Comparison of ENCODE assay signal across 13 cellular contexts in the genomic region with DNA sequence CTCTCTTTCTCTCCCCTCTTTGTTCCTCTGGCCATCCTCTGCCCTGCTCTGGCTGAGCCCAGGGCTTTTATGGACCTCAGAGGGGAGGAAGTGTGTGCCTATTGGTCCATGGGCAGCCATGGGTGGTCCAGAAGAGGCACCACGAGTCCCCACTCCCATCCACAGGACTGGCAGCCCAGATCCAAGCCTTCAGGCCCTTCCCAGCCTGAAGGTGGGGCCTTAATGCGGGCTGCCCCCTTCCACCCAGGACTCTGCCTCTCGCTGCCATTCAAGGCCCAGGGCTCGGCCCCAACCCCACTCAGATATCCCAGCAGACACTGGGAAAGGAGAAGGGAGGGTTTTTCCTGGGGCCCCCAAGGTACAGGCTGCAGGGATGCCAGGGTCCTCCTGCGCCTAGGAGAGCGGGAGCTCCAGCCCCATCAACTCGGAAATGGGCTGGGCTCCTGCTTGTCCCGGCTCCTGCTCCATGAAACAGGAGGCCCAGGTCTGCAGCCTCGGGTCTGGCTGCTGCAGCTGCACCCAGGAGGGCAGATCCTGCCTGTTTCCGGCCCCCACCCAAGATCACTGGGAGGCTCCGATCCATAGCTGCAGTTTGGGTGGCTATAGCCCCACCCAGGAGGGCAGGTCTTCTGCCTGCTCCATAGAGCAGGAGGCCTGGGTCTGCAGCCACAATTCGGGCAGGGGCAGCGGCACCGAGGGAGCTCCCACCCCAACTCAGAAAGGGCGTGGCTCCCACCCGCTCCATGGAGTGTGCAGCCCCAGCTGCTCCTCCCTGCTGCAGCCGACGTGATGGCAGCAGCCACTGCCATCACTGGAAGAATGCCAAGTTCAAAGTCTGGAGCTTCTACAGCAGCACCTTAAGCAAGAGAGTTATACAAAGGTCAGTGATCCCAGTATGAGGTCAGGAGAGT.
DNase-seq lines count a peak whose midpoint lies in the region; ATAC-seq and TF ChIP-seq lines count a peak whose summit lies in the region.
"Had no signal": no experiment of that assay in that cellular context is flagged by ENCODE, and none has a peak within 500 bp of the region (broad histone marks: within the 10 kb centered on the region; RNA-seq: fewer than 3 reads in every experiment).

No MANE protein-coding gene starts in this region.

- POLR2A ChIA-PET in activated CD4-positive, alpha-beta memory T cell treated with anti-CD3 and anti-CD28 coated beads, Interleukin-2, amount 10 ng/mL, durations not matched to agents 7 days and 5 days (lab: Charles Lee): interaction anchor here (0.8 kb wide), 1 partner anchor 18 kb away, joined by 3 read pairs; no protein-coding TSS in a partner anchor

- no peak overlapping the region for H3K4me3 Mint-ChIP-seq in activated CD4-positive, alpha-beta memory T cell treated with anti-CD3 and anti-CD28 coated beads, Interleukin-2, amount 10 ng/mL, durations not matched to agents 7 days and 5 days
- H3K4me3 Mint-ChIP-seq: activated B cell treated with CpG ODN at 0.5 μM for 24 hours; activated CD8-positive, alpha-beta memory T cell treated with anti-CD3 and anti-CD28 coated beads, Interleukin-2, amount 10 ng/mL, durations not matched to agents 7 days and 5 days; stimulated activated naive B cell treated with anti-CD40 and anti-IgM and Interleukin-4, amounts not matched to agents 10 μg/mL and 1 μg/mL and 100 μg/mL, for 72 hours had no signal

- H3K27me3 Mint-ChIP-seq in activated CD4-positive, alpha-beta memory T cell treated with anti-CD3 and anti-CD28 coated beads, Interleukin-2, amount 10 ng/mL, durations not matched to agents 7 days and 5 days: peaks cover 25% of the 10 kb centered on the region

- peak; percentile 67 for DNase-seq in NCI-H748 (lab: John Stamatoyannopoulos, UW; ENCODE audit: unreplicated experiment)
- no peak for DNase-seq in NCI-H748 treated with DMSO at 0.1 percent for 48 hours (lab: John Stamatoyannopoulos, UW)
- peak; percentile 32 for DNase-seq in NCI-H524 treated with DMSO at 0.1 percent for 48 hours (lab: John Stamatoyannopoulos, UW)
- no peak for DNase-seq in epithelial cell of prostate (ENCODE audit: low read depth, low spot score)
- DNase-seq in upper lobe of right lung: no peak
- no peak for DNase-seq in activated CD4-positive, alpha-beta memory T cell treated with anti-CD3 and anti-CD28 coated beads, Interleukin-2, amount 10 ng/mL, durations not matched to agents 7 days and 5 days
- DNase-seq in EL: no peak
- DNase-seq: activated B cell treated with CpG ODN at 0.5 μM for 24 hours; activated CD8-positive, alpha-beta memory T cell treated with anti-CD3 and anti-CD28 coated beads, Interleukin-2, amount 10 ng/mL, durations not matched to agents 7 days and 5 days; activated naive CD4-positive, alpha-beta T cell treated with Interleukin-2 at 50 U/mL for 16 hours; stimulated activated naive B cell treated with anti-CD40 and anti-IgM and Interleukin-4, amounts not matched to agents 10 μg/mL and 1 μg/mL and 100 μg/mL, for 72 hours had no signal

- intact Hi-C loops in upper lobe of right lung (cut with DNase I): no loop called here

- ATAC-seq in upper lobe of right lung: peak; percentile 41
- ATAC-seq in HG02970 (IDR thresholded peaks at IDR 0.05; ENCODE audit: low FRiP score, unreplicated experiment): no peak
- ATAC-seq: activated CD8-positive, alpha-beta memory T cell treated with anti-CD3 and anti-CD28 coated beads, Interleukin-2, amount 10 ng/mL, durations not matched to agents 7 days and 5 days; body of pancreas; stimulated activated naive B cell treated with anti-CD40 and anti-IgM and Interleukin-4, amounts not matched to agents 10 μg/mL and 1 μg/mL and 100 μg/mL, for 72 hours had no signal

- no peak overlapping the region for H3K4me3 ChIP-seq in upper lobe of right lung
- H3K4me3 ChIP-seq: body of pancreas had no signal

- H3K27me3 ChIP-seq in upper lobe of right lung: no peaks in the 10 kb centered on the region
- H3K27me3 ChIP-seq: body of pancreas had no signal

- H3K27ac ChIP-seq in epithelial cell of prostate (peak overlapping the region; percentile 27), upper lobe of right lung (no peak overlapping the region)
- H3K27ac ChIP-seq: body of pancreas had no signal

- H3K27ac Mint-ChIP-seq in activated CD4-positive, alpha-beta memory T cell treated with anti-CD3 and anti-CD28 coated beads, Interleukin-2, amount 10 ng/mL, durations not matched to agents 7 days and 5 days: no peak overlapping the region
- H3K27ac Mint-ChIP-seq: activated B cell treated with CpG ODN at 0.5 μM for 24 hours; activated CD8-positive, alpha-beta memory T cell treated with anti-CD3 and anti-CD28 coated beads, Interleukin-2, amount 10 ng/mL, durations not matched to agents 7 days and 5 days; stimulated activated naive B cell treated with anti-CD40 and anti-IgM and Interleukin-4, amounts not matched to agents 10 μg/mL and 1 μg/mL and 100 μg/mL, for 72 hours had no signal

- CTCF ChIA-PET in activated CD4-positive, alpha-beta memory T cell treated with anti-CD3 and anti-CD28 coated beads, Interleukin-2, amount 10 ng/mL, durations not matched to agents 7 days and 5 days (lab: Charles Lee): interaction anchor here (0.9 kb wide), 1 partner anchor 99 kb away, joined by 3 read pairs; no protein-coding TSS in a partner anchor

- no peaks in the 10 kb centered on the region for H3K36me3 ChIP-seq in upper lobe of right lung

- H3K36me3 Mint-ChIP-seq in activated CD4-positive, alpha-beta memory T cell treated with anti-CD3 and anti-CD28 coated beads, Interleukin-2, amount 10 ng/mL, durations not matched to agents 7 days and 5 days (ENCODE audit: low read depth): no peaks in the 10 kb centered on the region
- H3K36me3 Mint-ChIP-seq: activated CD8-positive, alpha-beta memory T cell treated with anti-CD3 and anti-CD28 coated beads, Interleukin-2, amount 10 ng/mL, durations not matched to agents 7 days and 5 days; stimulated activated naive B cell treated with anti-CD40 and anti-IgM and Interleukin-4, amounts not matched to agents 10 μg/mL and 1 μg/mL and 100 μg/mL, for 72 hours had no signal

- TF ChIP-seq CTCF in upper lobe of right lung (IDR thresholded peaks at IDR 0.05): no peak

- no peaks in the 10 kb centered on the region for H3K9me3 Mint-ChIP-seq in activated CD4-positive, alpha-beta memory T cell treated with anti-CD3 and anti-CD28 coated beads, Interleukin-2, amount 10 ng/mL, durations not matched to agents 7 days and 5 days
- H3K9me3 Mint-ChIP-seq: activated B cell treated with CpG ODN at 0.5 μM for 24 hours; stimulated activated naive B cell treated with anti-CD40 and anti-IgM and Interleukin-4, amounts not matched to agents 10 μg/mL and 1 μg/mL and 100 μg/mL, for 72 hours had no signal

- H3K4me1 Mint-ChIP-seq in activated CD4-positive, alpha-beta memory T cell treated with anti-CD3 and anti-CD28 coated beads, Interleukin-2, amount 10 ng/mL, durations not matched to agents 7 days and 5 days: no peaks in the 10 kb centered on the region
- H3K4me1 Mint-ChIP-seq: activated B cell treated with CpG ODN at 0.5 μM for 24 hours; stimulated activated naive B cell treated with anti-CD40 and anti-IgM and Interleukin-4, amounts not matched to agents 10 μg/mL and 1 μg/mL and 100 μg/mL, for 72 hours had no signal

- no peaks in the 10 kb centered on the region for H3K9me3 ChIP-seq in upper lobe of right lung
- H3K9me3 ChIP-seq: body of pancreas had no signal

- no peaks in the 10 kb centered on the region for H3K4me1 ChIP-seq in upper lobe of right lung
- H3K4me1 ChIP-seq: body of pancreas had no signal

Comparison
In these comparisons a context has a peak if more than half of its experiments do, and no peak if none do; other contexts are left out.
1. DNase-seq: peak in NCI-H748 (single experiment) and NCI-H524 treated with DMSO at 0.1 percent for 48 hours (single experiment); none in NCI-H748 treated with DMSO at 0.1 percent for 48 hours (single experiment), epithelial cell of prostate (single experiment), upper lobe of right lung (single experiment), activated CD4-positive, alpha-beta memory T cell treated with anti-CD3 and anti-CD28 coated beads, Interleukin-2, amount 10 ng/mL, durations not matched to agents 7 days and 5 days (single experiment) and EL (single experiment).